ENCODE assay signal across 10 cellular contexts in genomic region chr11:33721984-33722383, GRCh38. TPM values are rescaled to one million over a fixed set of nuclear protein-coding genes. Genes with fewer than 3 reads are reported as not detected.
A peak's percentile ranks its signal among the peaks of the same experiment; 100 is the strongest.
DNase-seq lines count a peak whose midpoint lies in the region; ATAC-seq and TF ChIP-seq lines count a peak whose summit lies in the region.
"Had no signal": no experiment of that assay in that cellular context is flagged by ENCODE, and none has a peak within 500 bp of the region (broad histone marks: within the 10 kb centered on the region; RNA-seq: fewer than 3 reads in every experiment).

No MANE protein-coding gene starts in this region.

- WGBS in IMR-90 (ENCODE audit: extremely low coverage in 2 of 2, insufficient read length in 1 of 2), 2 experiments = 87% methylated on average over 3 of the region's 5 CpGs; no CpG with 5 or more reads in 1 of the 2 experiments

- H3K9ac ChIP-seq in IMR-90 (ENCODE audit: low read depth, low read length) = no peak overlapping the region

- TF ChIP-seq RAD21 in IMR-90 (IDR thresholded peaks at IDR 0.05; ENCODE audit: low read length) = no peak

- no peak overlapping the region for H2AFZ ChIP-seq in IMR-90 (replicated peaks; ENCODE audit: low read length, poor library complexity)

- intact Hi-C loops in IMR-90 (cut with micrococcal nuclease) = no loop called here
- intact Hi-C loops in left ventricle myocardium superior (cut with micrococcal nuclease) = no loop called here

- peak overlapping the region; percentile 92 for H2BK20ac ChIP-seq in IMR-90 (ENCODE audit: low read depth, low read length)

- H3K4me2 ChIP-seq in IMR-90 (ENCODE audit: low read depth, low read length) = no peak overlapping the region

- no peak for ATAC-seq in IMR-90 (ENCODE audit: low read depth)
- peak; percentile 19 for ATAC-seq in left ventricle myocardium superior
- no peak for ATAC-seq in HG03469 (IDR thresholded peaks at IDR 0.05; ENCODE audit: unreplicated experiment)

- H4K5ac ChIP-seq in IMR-90 (ENCODE audit: low read depth, low read length) = peak overlapping the region; percentile 28

- H3K36me3 ChIP-seq in IMR-90 (ENCODE audit: control insufficient read depth, insufficient read depth, low read length) (peaks cover 34% of the 10 kb centered on the region), Peyer's patch (peaks cover 0 to 39% (median 0%) of the 10 kb centered on the region in 3 donors)

- H2AK5ac ChIP-seq in IMR-90 (ENCODE audit: low read depth, low read length) = peak overlapping the region; percentile 98

- peaks cover 65% of the 10 kb centered on the region for H4K20me1 ChIP-seq in IMR-90 (ENCODE audit: insufficient read depth, low read length)

- TF ChIP-seq POLR2A in IMR-90 (IDR thresholded peaks at IDR 0.05; ENCODE audit: low read depth, low read length) (no peak), Peyer's patch (IDR thresholded peaks at IDR 0.05) (no peak)

- DNase-seq in IMR-90 (no peak), left ventricle myocardium superior (no peak), Peyer's patch (no peak), anterior cingulate cortex (lab: John Stamatoyannopoulos, UW) (no peak), middle frontal gyrus (ENCODE audit: extremely low spot score, low spot score) (no peak)
- DNase-seq: NCI-H1092, occipital lobe had no signal

- peak overlapping the region; percentile 81 for H3K4ac ChIP-seq in IMR-90 (ENCODE audit: low read depth, low read length)

- in situ Hi-C loops in IMR-90 (cut with MboI; ENCODE audit: low sequenced_read_pairs) = no loop called here

- 0 out of 2 replicates have a peak overlapping the region, but pooled peaks have one; percentile 6 for H3K56ac ChIP-seq in IMR-90 (ENCODE audit: extremely low read depth, insufficient read depth, low read length)

- H3K9me3 ChIP-seq in IMR-90 (ENCODE audit: control insufficient read depth, insufficient read depth, low read length) = no peaks in the 10 kb centered on the region
- H3K9me3 ChIP-seq in Peyer's patch = no peaks in the 10 kb centered on the region

- H3K14ac ChIP-seq in IMR-90 (replicated peaks; ENCODE audit: low read depth, low read length) = peak overlapping the region; percentile 86

- TF ChIP-seq CTCF in IMR-90 (conservative IDR thresholded peaks at IDR 0.05; ENCODE audit: low read depth, low read length) = no peak
- TF ChIP-seq CTCF in Peyer's patch (IDR thresholded peaks at IDR 0.05) = no peak

- dilution Hi-C loops in IMR-90 (cut with HindIII; ENCODE audit: low sequenced_read_pairs, unreplicated experiment) = no loop called here

- peak overlapping the region; percentile 75 for H3K27ac ChIP-seq in IMR-90 (ENCODE audit: insufficient read depth, low read length)
- H3K27ac ChIP-seq in angular gyrus (ENCODE audit: low read depth, low read length) = peak overlapping the region; percentile 17
- H3K27ac ChIP-seq in skin epidermis = peak overlapping the region; percentile 25 to 93 (median 82)
- H3K27ac ChIP-seq in Peyer's patch = peak overlapping the region in 2 of 4 donors; percentile 55 to 60

- H3K4me1 ChIP-seq in IMR-90 (ENCODE audit: control insufficient read depth, insufficient read depth, low read length) = peaks cover 36% of the 10 kb centered on the region
- H3K4me1 ChIP-seq in Peyer's patch = peaks cover 0 to 36% (median 4%) of the 10 kb centered on the region in 4 donors

- peak overlapping the region; percentile 83 for H2BK120ac ChIP-seq in IMR-90 (ENCODE audit: low read depth, low read length)

- CTCF ChIA-PET in IMR-90 (lab: Yijun Ruan, JAX) = interaction anchor here (0.8 kb wide), 1 partner anchor 578 kb away, joined by 3 read pairs; no protein-coding TSS in a partner anchor

- peak overlapping the region; percentile 74 for H2BK5ac ChIP-seq in IMR-90 (ENCODE audit: low read depth, low read length, poor library complexity, severe bottlenecking)

- peaks cover 32 to 77% of the 10 kb centered on the region in 2 experiments for H3K79me1 ChIP-seq in IMR-90 (ENCODE audit: low read depth in 1 of 2, low read length in 2 of 2)

- peak overlapping the region; percentile 30 for H3K18ac ChIP-seq in IMR-90 (ENCODE audit: low read depth, low read length)

- peak overlapping the region; percentile 21 to 51 for H4K8ac ChIP-seq in IMR-90 (ENCODE audit: low read depth in 2 of 2, low read length in 2 of 2)

- POLR2A ChIA-PET in IMR-90 (lab: Charles Lee; ENCODE audit: unreplicated experiment) = no interaction called here

- peak overlapping the region; percentile 91; the same call in 2 of the 3 replicates for H2BK15ac ChIP-seq in IMR-90 (ENCODE audit: low read depth, low read length)

- peak overlapping the region; percentile 86 for H4K91ac ChIP-seq in IMR-90 (ENCODE audit: insufficient read depth, low read depth, low read length)

- no peaks in the 10 kb centered on the region for H3K27me3 ChIP-seq in IMR-90 (ENCODE audit: control insufficient read depth, insufficient read depth, low read length)
- no peaks in the 10 kb centered on the region for H3K27me3 ChIP-seq in Peyer's patch

- no peak overlapping the region for H3K4me3 ChIP-seq in IMR-90 (ENCODE audit: insufficient read depth, low read depth, low read length)
- no peak overlapping the region for H3K4me3 ChIP-seq in skin epidermis
- H3K4me3 ChIP-seq in Peyer's patch = no peak overlapping the region

- peak overlapping the region; percentile 89 for H3K23ac ChIP-seq in IMR-90 (ENCODE audit: low read depth, low read length)

- peak overlapping the region; percentile 51 for H2AK9ac ChIP-seq in IMR-90 (replicated peaks; ENCODE audit: low read depth, low read length, poor library complexity)

- BruUV-seq in IMR-90 (replicated peaks; lab: Mats Ljungman, UMichigan) = no TSS peak

- peaks cover 38% of the 10 kb centered on the region for H3K9me1 ChIP-seq in IMR-90 (ENCODE audit: insufficient read depth, low read length)

TF ChIP-seq in IMR-90, 13 proteins besides CTCF, POLR2A, EP300 and RAD21:
- TF ChIP-seq RFX5 (IDR thresholded peaks at IDR 0.05; ENCODE audit: low read depth, low read length) (no peak), NFE2L2 (IDR thresholded peaks at IDR 0.05; ENCODE audit: low read depth, low read length) (no peak), USF2 (IDR thresholded peaks at IDR 0.05; ENCODE audit: low read depth, low read length) (no peak), RCOR1 (IDR thresholded peaks at IDR 0.05; ENCODE audit: insufficient replicate concordance, low read length) (no peak)

RNA-seq across cellular contexts. Expression of gene CD59, which starts 14.2 kb away (rescaled TPM):
- 637 and 765 TPM in 2 replicates for total RNA-seq in IMR-90 (2012; rRNA removed)
- 1,066 and 1,140 TPM in 2 replicates for polyA plus RNA-seq in IMR-90 (2012; rRNA removed)
- polyA plus RNA-seq in IMR-90 (2012; cell fraction: cytosol; rRNA removed) = 293 and 869 TPM in 2 replicates
- 63.7 and 319 TPM in 2 replicates for polyA plus RNA-seq in IMR-90 (2012; cell fraction: nucleus; rRNA removed; ENCODE audit: low replicate concordance)
- total RNA-seq in left ventricle myocardium superior = 814 TPM
- total RNA-seq in Peyer's patch = 10 to 100 TPM; 48.7 to 85.1 (median 56.1) TPM

RNA-seq across cellular contexts. Expression of gene C11orf91, which starts 21.4 kb away (rescaled TPM):
- total RNA-seq in IMR-90 (2012; rRNA removed) (not detected in 2 replicates), left ventricle myocardium superior (not detected), Peyer's patch (not detected)
- 0.10 TPM in 1 of 2 replicates, not detected in the other for polyA plus RNA-seq in IMR-90 (2012; rRNA removed)
- 0.27 TPM in 1 of 2 replicates, not detected in the other for polyA plus RNA-seq in IMR-90 (2012; cell fraction: cytosol; rRNA removed)
- 0.11 and 0.21 TPM in 2 replicates for polyA plus RNA-seq in IMR-90 (2012; cell fraction: nucleus; rRNA removed; ENCODE audit: low replicate concordance)
- total RNA-seq: occipital lobe had no signal

RNA-seq across cellular contexts. Expression of gene FBXO3, which starts 52.3 kb away (rescaled TPM):
- total RNA-seq in IMR-90 (2012; rRNA removed) (51.1 and 65.3 TPM in 2 replicates), left ventricle myocardium superior (53.3 TPM), Peyer's patch (10 to 100 TPM; 25.6 to 42.9 (median 27.8) TPM)
- polyA plus RNA-seq in IMR-90 (2012; rRNA removed) = 17.7 and 26.2 TPM in 2 replicates
- polyA plus RNA-seq in IMR-90 (2012; cell fraction: cytosol; rRNA removed) = 8.7 and 11.8 TPM in 2 replicates
- polyA plus RNA-seq in IMR-90 (2012; cell fraction: nucleus; rRNA removed; ENCODE audit: low replicate concordance) = 3.5 and 32.2 TPM in 2 replicates
